Comparison of ENCODE assay signal across 8 cellular contexts in genomic region chr9:87812375-87813118, GRCh38.
DNase-seq lines count a peak whose midpoint lies in the region; ATAC-seq and TF ChIP-seq lines count a peak whose summit lies in the region.

No MANE protein-coding gene starts in this region.

- TF ChIP-seq CTCF in natural killer cell (IDR thresholded peaks at IDR 0.05) (peak; percentile 33), uterus (IDR thresholded peaks at IDR 0.05) (peak; percentile 76 to 88 (median 81))

- no peaks in the 10 kb centered on the region for H3K27me3 ChIP-seq in uterus

- no peak overlapping the region for H3K27ac ChIP-seq in uterus

- intact Hi-C loops in natural killer cell (cut with micrococcal nuclease): loop anchor here (2.0 kb wide), 1 partner anchor 134 kb away; no protein-coding TSS in a partner anchor
- intact Hi-C loops in uterus (cut with DNase I; ENCODE audit: low total_unique reads): no loop called here

- peaks cover 17% of the 10 kb centered on the region for H3K9me3 Mint-ChIP-seq in activated CD4-positive, alpha-beta T cell treated with anti-CD3 and anti-CD28 coated beads, Interleukin-2, amount 10 ng/mL, durations not matched to agents 7 days and 5 days
- H3K9me3 Mint-ChIP-seq in natural killer cell: no peaks in the 10 kb centered on the region

- H3K4me1 Mint-ChIP-seq in activated CD4-positive, alpha-beta T cell treated with anti-CD3 and anti-CD28 coated beads, Interleukin-2, amount 10 ng/mL, durations not matched to agents 7 days and 5 days: peaks cover 17% of the 10 kb centered on the region
- H3K4me1 Mint-ChIP-seq in natural killer cell: no peaks in the 10 kb centered on the region

- no peak for ATAC-seq in natural killer cell
- ATAC-seq in GM21717 (IDR thresholded peaks at IDR 0.05; ENCODE audit: unreplicated experiment): no peak

- no peak for TF ChIP-seq POLR2A in uterus (IDR thresholded peaks at IDR 0.05)

- no peak overlapping the region for H3K4me3 ChIP-seq in uterus

- POLR2A ChIA-PET in activated CD4-positive, alpha-beta T cell treated with anti-CD3 and anti-CD28 coated beads, Interleukin-2, amount 10 ng/mL, durations not matched to agents 7 days and 5 days (lab: Charles Lee): no interaction called here

- H3K36me3 ChIP-seq in uterus: no peaks in the 10 kb centered on the region

- peaks cover 7% of the 10 kb centered on the region for H3K27me3 Mint-ChIP-seq in activated CD4-positive, alpha-beta T cell treated with anti-CD3 and anti-CD28 coated beads, Interleukin-2, amount 10 ng/mL, durations not matched to agents 7 days and 5 days
- H3K27me3 Mint-ChIP-seq in natural killer cell (ENCODE audit: low read depth in 2 of 2): peaks cover 0 to 17% of the 10 kb centered on the region in 2 donors

- DNase-seq in activated CD4-positive, alpha-beta T cell treated with anti-CD3 and anti-CD28 coated beads for 24 hours (ENCODE audit: low read depth in 2 of 2): peak; percentile 16 to 21
- DNase-seq in activated CD4-positive, alpha-beta T cell treated with anti-CD3 and anti-CD28 coated beads, Interleukin-2, amount 10 ng/mL, durations not matched to agents 7 days and 5 days: no peak
- peak; percentile 57 for DNase-seq in RKO (ENCODE audit: low spot score)
- DNase-seq in dedifferentiated amniotic fluid mesenchymal stem cell (ENCODE audit: extremely low spot score): peak; percentile 63
- DNase-seq in natural killer cell: no peak
- DNase-seq in uterus: no peak
- no peak for DNase-seq in NCI-H1930 (lab: John Stamatoyannopoulos, UW)

- no peak overlapping the region for H3K27ac Mint-ChIP-seq in activated CD4-positive, alpha-beta T cell treated with anti-CD3 and anti-CD28 coated beads, Interleukin-2, amount 10 ng/mL, durations not matched to agents 7 days and 5 days
- H3K27ac Mint-ChIP-seq in natural killer cell: no peak overlapping the region

- no peaks in the 10 kb centered on the region for H3K9me3 ChIP-seq in uterus

- H3K36me3 Mint-ChIP-seq in activated CD4-positive, alpha-beta T cell treated with anti-CD3 and anti-CD28 coated beads, Interleukin-2, amount 10 ng/mL, durations not matched to agents 7 days and 5 days (ENCODE audit: low read depth): no peaks in the 10 kb centered on the region
- H3K36me3 Mint-ChIP-seq in natural killer cell: no peaks in the 10 kb centered on the region

- H3K4me3 Mint-ChIP-seq in activated CD4-positive, alpha-beta T cell treated with anti-CD3 and anti-CD28 coated beads, Interleukin-2, amount 10 ng/mL, durations not matched to agents 7 days and 5 days: no peak overlapping the region
- H3K4me3 Mint-ChIP-seq in natural killer cell: no peak overlapping the region

- H3K4me1 ChIP-seq in uterus: no peaks in the 10 kb centered on the region

- CTCF ChIA-PET in activated CD4-positive, alpha-beta T cell treated with anti-CD3 and anti-CD28 coated beads, Interleukin-2, amount 10 ng/mL, durations not matched to agents 7 days and 5 days (lab: Charles Lee): interaction anchor here (1.1 to 1.4 kb wide), 4 partner anchors 8 to 17 kb away, joined by 3 to 4 read pairs (median 4); no protein-coding TSS in a partner anchor

Comparison
In these comparisons a context has a peak if more than half of its experiments do, and no peak if none do; other contexts are left out.
1. DNase-seq: peak in activated CD4-positive, alpha-beta T cell treated with anti-CD3 and anti-CD28 coated beads for 24 hours (2 of 2), RKO (single experiment) and dedifferentiated amniotic fluid mesenchymal stem cell (single experiment); none in activated CD4-positive, alpha-beta T cell treated with anti-CD3 and anti-CD28 coated beads, Interleukin-2, amount 10 ng/mL, durations not matched to agents 7 days and 5 days (single experiment), natural killer cell (single experiment), uterus (0 of 2) and NCI-H1930 (0 of 2).